9 cellular contexts compared by ENCODE assay signal in genomic region chr1:77313491-77313890, GRCh38. TPM values are rescaled to one million over a fixed set of nuclear protein-coding genes. Genes with fewer than 3 reads are reported as not detected.
DNase-seq lines count a peak whose midpoint lies in the region; ATAC-seq and TF ChIP-seq lines count a peak whose summit lies in the region.
"Had no signal": no experiment of that assay in that cellular context is flagged by ENCODE, and none has a peak within 500 bp of the region (broad histone marks: within the 10 kb centered on the region; RNA-seq: fewer than 3 reads in every experiment).

No MANE protein-coding gene starts in this region.

- H3K27me3 Mint-ChIP-seq in CD4-positive, CD25-positive, alpha-beta regulatory T cell, result peaks cover 5% of the 10 kb centered on the region
- peaks cover 4% of the 10 kb centered on the region for H3K27me3 Mint-ChIP-seq in nephron progenitor cell (ENCODE audit: low read depth, poor library complexity)

- no peaks in the 10 kb centered on the region for H3K36me3 ChIP-seq in CD4-positive, CD25-positive, alpha-beta regulatory T cell (ENCODE audit: control insufficient read depth, insufficient read depth, low read length)

- H3K27ac ChIP-seq in CD4-positive, CD25-positive, alpha-beta regulatory T cell (ENCODE audit: insufficient read depth, low read length, poor library complexity, severe bottlenecking), result no peak overlapping the region
- H3K27ac ChIP-seq: epithelial cell of prostate had no signal

- TF ChIP-seq CTCF in GM20000 (IDR thresholded peaks at IDR 0.05; ENCODE audit: extremely low read depth, missing control alignments) (peak; percentile 3), astrocyte of the spinal cord (IDR thresholded peaks at IDR 0.05; ENCODE audit: low read depth, low read length) (peak; percentile 40), nephron progenitor cell (IDR thresholded peaks at IDR 0.05) (no peak)

- ATAC-seq in CD4-positive, CD25-positive, alpha-beta regulatory T cell (ENCODE audit: low read depth in 2 of 2), result peak; percentile 57 to 71
- ATAC-seq in HG03039 (IDR thresholded peaks at IDR 0.05; ENCODE audit: unreplicated experiment) (no peak), GM19397 (IDR thresholded peaks at IDR 0.05; ENCODE audit: unreplicated experiment) (no peak)

- in situ Hi-C loops in astrocyte of the spinal cord (cut with HindIII; ENCODE audit: low sequenced_read_pairs), result no loop called here

- peaks cover 0 to 3% (median 0%) of the 10 kb centered on the region in 7 donors for H3K9me3 Mint-ChIP-seq in CD4-positive, CD25-positive, alpha-beta regulatory T cell
- no peaks in the 10 kb centered on the region for H3K9me3 Mint-ChIP-seq in nephron progenitor cell

- peaks cover 25% of the 10 kb centered on the region for H3K36me3 Mint-ChIP-seq in CD4-positive, CD25-positive, alpha-beta regulatory T cell
- H3K36me3 Mint-ChIP-seq in nephron progenitor cell (ENCODE audit: low read depth), result no peaks in the 10 kb centered on the region

- peaks cover 17% of the 10 kb centered on the region for H3K4me1 ChIP-seq in CD4-positive, CD25-positive, alpha-beta regulatory T cell (ENCODE audit: control insufficient read depth, insufficient read depth, low read length, poor library complexity, severe bottlenecking)

- peaks cover 11 to 45% (median 24%) of the 10 kb centered on the region in 4 donors for H3K4me1 Mint-ChIP-seq in CD4-positive, CD25-positive, alpha-beta regulatory T cell
- no peaks in the 10 kb centered on the region for H3K4me1 Mint-ChIP-seq in nephron progenitor cell

- H3K4me3 Mint-ChIP-seq in CD4-positive, CD25-positive, alpha-beta regulatory T cell, result peak overlapping the region in 1 of 4 donors; percentile 38
- H3K4me3 Mint-ChIP-seq in nephron progenitor cell, result no peak overlapping the region

- no peaks in the 10 kb centered on the region for H3K27me3 ChIP-seq in CD4-positive, CD25-positive, alpha-beta regulatory T cell (ENCODE audit: control insufficient read depth, insufficient read depth, low read length)

- H3K9me3 ChIP-seq in CD4-positive, CD25-positive, alpha-beta regulatory T cell (ENCODE audit: control insufficient read depth in 2 of 2, low read length in 2 of 2), result no peaks in the 10 kb centered on the region

- H3K4me3 ChIP-seq in CD4-positive, CD25-positive, alpha-beta regulatory T cell (ENCODE audit: low read depth, low read length), result no peak overlapping the region
- no peak overlapping the region for H3K4me3 ChIP-seq in astrocyte of the spinal cord (ENCODE audit: low read depth, low read length)

- DNase-seq in CD4-positive, CD25-positive, alpha-beta regulatory T cell, result peak in 2 of 3 donors; percentile 33 to 46
- DNase-seq in GM20000 (ENCODE audit: low spot score) (no peak), NOMO-1 treated with dmso at 0.1 percent for 144 hours (lab: John Stamatoyannopoulos, UW; ENCODE audit: unreplicated experiment) (peak; percentile 61), astrocyte of the spinal cord (ENCODE audit: low read depth, low spot score) (no peak), nephron progenitor cell (peak; percentile 6), mesenteric fat pad (ENCODE audit: low spot score) (no peak)

- H3K27ac Mint-ChIP-seq in CD4-positive, CD25-positive, alpha-beta regulatory T cell, result peak overlapping the region in 2 of 3 donors; percentile 26 to 86
- H3K27ac Mint-ChIP-seq in nephron progenitor cell, result no peak overlapping the region

RNA-seq across cellular contexts. Expression of gene AK5, which starts 31.7 kb away (rescaled TPM):
- total RNA-seq in CD4-positive, CD25-positive, alpha-beta regulatory T cell, result 7.3 TPM
- polyA plus RNA-seq in CD4-positive, CD25-positive, alpha-beta regulatory T cell, result 10 to 100 TPM in 2 of 4 donors, 1 to 10 TPM in 2; 8.9 to 22.5 (median 14.2) TPM
- total RNA-seq in mesenteric fat pad, result not detected

Comparison
In these comparisons a context has a peak if more than half of its experiments do, and no peak if none do; other contexts are left out.
1. ATAC-seq: peak in CD4-positive, CD25-positive, alpha-beta regulatory T cell (2 of 2); none in HG03039 (single experiment) and GM19397 (single experiment).
2. DNase-seq: peak in CD4-positive, CD25-positive, alpha-beta regulatory T cell (2 of 3), NOMO-1 treated with dmso at 0.1 percent for 144 hours (single experiment) and nephron progenitor cell (single experiment); none in GM20000 (single experiment), astrocyte of the spinal cord (single experiment) and mesenteric fat pad (single experiment).